7 cellular contexts compared by ENCODE assay signal in genomic region chr6:105943514-105943913, GRCh38.
"Had no signal": no experiment of that assay in that cellular context is flagged by ENCODE, and none has a peak within 500 bp of the region (broad histone marks: within the 10 kb centered on the region; RNA-seq: fewer than 3 reads in every experiment).

No MANE protein-coding gene starts in this region.

- H3K4me3 Mint-ChIP-seq: IgD-negative memory B cell had no signal

- H3K4me2 ChIP-seq: KMS-11 had no signal

- H3K9me3 Mint-ChIP-seq: IgD-negative memory B cell had no signal

- H3K27ac ChIP-seq: HL-60, KMS-11 had no signal

- DNase-seq: IMR-90, KBM-7, KG1 had no signal

- FAIRE-seq: HTR-8/SVneo had no signal

- H3K27ac Mint-ChIP-seq: IgD-negative memory B cell had no signal

- H3K9ac ChIP-seq: KMS-11 had no signal

- H3K4me1 Mint-ChIP-seq: IgD-negative memory B cell had no signal

- H3K36me3 Mint-ChIP-seq: IgD-negative memory B cell had no signal
